Comparison of ENCODE assay signal across 2 cellular contexts in the genomic region with DNA sequence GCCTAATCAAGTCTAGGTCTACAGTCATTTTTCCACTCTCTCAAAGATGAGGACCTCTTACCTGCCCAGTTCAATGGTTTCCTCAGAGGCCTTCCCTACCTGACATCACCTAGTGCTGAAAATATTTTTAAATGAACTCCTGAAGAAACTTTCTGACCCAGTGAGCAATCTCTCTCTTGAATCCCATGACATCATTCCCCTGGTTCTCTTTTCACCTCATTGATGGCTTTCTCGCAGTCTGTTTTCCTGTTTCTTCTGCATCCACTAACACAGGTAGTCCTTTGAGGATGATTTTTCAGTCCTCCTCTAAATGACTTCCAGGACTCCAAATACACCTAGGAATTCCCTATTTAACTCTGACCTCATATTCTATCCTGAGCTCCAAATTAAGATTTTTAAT.
TF ChIP-seq lines count a peak whose summit lies in the region.

No MANE protein-coding gene starts in this region.

TF ChIP-seq in HEK293, 187 proteins besides CTCF, POLR2A, EP300 and RAD21:
- TF ChIP-seq, protein P1, sequence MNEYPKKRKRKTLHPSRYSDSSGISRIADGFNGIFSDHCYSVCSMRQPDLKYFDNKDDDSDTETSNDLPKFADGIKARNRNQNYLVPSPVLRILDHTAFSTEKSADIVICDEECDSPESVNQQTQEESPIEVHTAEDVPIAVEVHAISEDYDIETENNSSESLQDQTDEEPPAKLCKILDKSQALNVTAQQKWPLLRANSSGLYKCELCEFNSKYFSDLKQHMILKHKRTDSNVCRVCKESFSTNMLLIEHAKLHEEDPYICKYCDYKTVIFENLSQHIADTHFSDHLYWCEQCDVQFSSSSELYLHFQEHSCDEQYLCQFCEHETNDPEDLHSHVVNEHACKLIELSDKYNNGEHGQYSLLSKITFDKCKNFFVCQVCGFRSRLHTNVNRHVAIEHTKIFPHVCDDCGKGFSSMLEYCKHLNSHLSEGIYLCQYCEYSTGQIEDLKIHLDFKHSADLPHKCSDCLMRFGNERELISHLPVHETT (tag by site-specific recombination; IDR thresholded peaks at IDR 0.05): no peak
- TF ChIP-seq SALL2 (tag by site-specific recombination; IDR thresholded peaks at IDR 0.05; ENCODE audit: borderline replicate concordance) (no peak), ATF2 (tag by site-specific recombination; IDR thresholded peaks at IDR 0.05; ENCODE audit: low read depth) (peak; percentile 65)

TF ChIP-seq in GM12878, 131 proteins besides CTCF, POLR2A, EP300 and RAD21 (continued from another document):
- TF ChIP-seq RFX5 (IDR thresholded peaks at IDR 0.05; ENCODE audit: low read depth, low read length) (no peak), ZBED1 (IDR thresholded peaks at IDR 0.05; ENCODE audit: borderline replicate concordance) (no peak), HDAC6 (IDR thresholded peaks at IDR 0.05; ENCODE audit: unreplicated experiment) (no peak), CHD4 (IDR thresholded peaks at IDR 0.05) (no peak), HDAC2 (IDR thresholded peaks at IDR 0.05) (no peak), GABPA (IDR thresholded peaks at IDR 0.05; ENCODE audit: low read depth) (no peak), KDM1A (IDR thresholded peaks at IDR 0.05; ENCODE audit: borderline replicate concordance) (no peak), E2F4 (IDR thresholded peaks at IDR 0.05; ENCODE audit: low read depth, low read length) (no peak), CREM (IDR thresholded peaks at IDR 0.05; ENCODE audit: low read depth) (no peak), MEF2A (IDR thresholded peaks at IDR 0.05; ENCODE audit: insufficient read depth, low read depth, low read length) (no peak), KAT2A (conservative IDR thresholded peaks at IDR 0.05; ENCODE audit: control insufficient read depth, low read depth, low read length) (no peak), MTA2 (IDR thresholded peaks at IDR 0.05; ENCODE audit: low read depth) (no peak), SUZ12 (IDR thresholded peaks at IDR 0.05; ENCODE audit: unreplicated experiment) (no peak), MYC (IDR thresholded peaks at IDR 0.05; ENCODE audit: insufficient read depth, insufficient read length, insufficient replicate concordance, low read length, severe bottlenecking) (no peak), CHD1 (IDR thresholded peaks at IDR 0.05; ENCODE audit: low read depth, low read length) (no peak)
- TF ChIP-seq, protein P2, sequence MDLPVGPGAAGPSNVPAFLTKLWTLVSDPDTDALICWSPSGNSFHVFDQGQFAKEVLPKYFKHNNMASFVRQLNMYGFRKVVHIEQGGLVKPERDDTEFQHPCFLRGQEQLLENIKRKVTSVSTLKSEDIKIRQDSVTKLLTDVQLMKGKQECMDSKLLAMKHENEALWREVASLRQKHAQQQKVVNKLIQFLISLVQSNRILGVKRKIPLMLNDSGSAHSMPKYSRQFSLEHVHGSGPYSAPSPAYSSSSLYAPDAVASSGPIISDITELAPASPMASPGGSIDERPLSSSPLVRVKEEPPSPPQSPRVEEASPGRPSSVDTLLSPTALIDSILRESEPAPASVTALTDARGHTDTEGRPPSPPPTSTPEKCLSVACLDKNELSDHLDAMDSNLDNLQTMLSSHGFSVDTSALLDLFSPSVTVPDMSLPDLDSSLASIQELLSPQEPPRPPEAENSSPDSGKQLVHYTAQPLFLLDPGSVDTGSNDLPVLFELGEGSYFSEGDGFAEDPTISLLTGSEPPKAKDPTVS (IDR thresholded peaks at IDR 0.05; ENCODE audit: low read depth, low read length): no peak
